Comparison of ENCODE assay signal across 29 cellular contexts in the genomic region with DNA sequence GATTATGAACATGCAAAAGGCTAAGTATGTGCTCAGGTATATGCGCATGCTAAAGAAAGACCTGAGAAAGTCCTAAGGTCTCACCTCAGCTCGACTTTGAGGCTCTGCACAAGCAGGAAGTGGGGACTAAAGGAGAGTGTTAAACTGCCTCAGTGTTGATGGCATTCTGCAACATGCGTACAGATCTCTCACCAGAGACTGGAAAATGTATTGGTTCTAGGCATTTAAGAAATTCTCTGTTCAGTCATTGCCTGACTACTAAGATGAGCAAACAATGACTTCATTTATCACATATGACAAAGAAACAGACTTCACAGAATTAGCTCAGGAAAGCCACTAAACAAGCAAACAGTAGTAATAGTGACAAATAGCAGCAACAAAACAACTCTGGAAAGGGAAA.
"Had no signal": no experiment of that assay in that cellular context is flagged by ENCODE, and none has a peak within 500 bp of the region (broad histone marks: within the 10 kb centered on the region; RNA-seq: fewer than 3 reads in every experiment).

No MANE protein-coding gene starts in this region.

- ATAC-seq: activated CD8-positive, alpha-beta T cell treated with anti-CD3 and anti-CD28 coated beads, Interleukin-2, amount 10 ng/mL, durations not matched to agents 7 days and 5 days; activated naive CD4-positive, alpha-beta T cell treated with anti-CD3 and anti-CD28 coated beads, Interleukin-2, amount 50 U/mL, for 72 hours; activated naive CD8-positive, alpha-beta T cell treated with anti-CD3 and anti-CD28 coated beads, Interleukin-2, amount 50 U/mL, for 24 hours; body of pancreas; SK-N-SH treated with all-trans-retinoic acid at 6 μM for 48 hours; WTC11 had no signal

- H3K9me3 ChIP-seq: ascending aorta, SJSA1 had no signal

- H3K36me3 ChIP-seq: ascending aorta, SJSA1 had no signal

- H3K4me3 ChIP-seq: ascending aorta, body of pancreas, SJSA1 had no signal

- DNase-seq: activated CD4-positive, alpha-beta T cell treated with anti-CD3 and anti-CD28 coated beads for 48 hours; activated CD4-positive, alpha-beta T cell treated with anti-CD3 and anti-CD28 coated beads, Interleukin-2, amount 50 U/mL, for 4 hours; activated CD4-positive, CD25-positive, alpha-beta regulatory T cell treated with anti-CD3 and anti-CD28 coated beads, Interleukin-2, amount 50 U/mL, for 72 hours; activated CD8-positive, alpha-beta memory T cell treated with anti-CD3 and anti-CD28 coated beads, Interleukin-2, amount 50 U/mL, for 48 hours; activated CD8-positive, alpha-beta T cell treated with anti-CD3 and anti-CD28 coated beads, Interleukin-2, amount 10 ng/mL, durations not matched to agents 7 days and 5 days; activated effector memory CD4-positive, alpha-beta T cell treated with anti-CD3 and anti-CD28 coated beads, Interleukin-2, amount 50 U/mL, for 16 hours; activated naive CD4-positive, alpha-beta T cell treated with Interleukin-2 at 50 U/mL for 16 hours; activated naive CD8-positive, alpha-beta T cell treated with anti-CD3 and anti-CD28 coated beads, Interleukin-2, amount 50 U/mL, for 24 hours; activated T-cell treated with anti-CD3 and anti-CD28 coated beads, Interleukin-2, amount 50 U/mL, for 1 hour; amniotic stem cell; body of pancreas; cortex of kidney; MM.1S; NCI-H1105; NCI-H1436; NCI-H1694 treated with DMSO at 0.1 percent for 48 hours; NCI-H2029 treated with DMSO at 0.1 percent for 48 hours; NCI-H510A treated with DMSO at 0.1 percent for 48 hours; NCI-H69; NK-92 treated with Interleukin-12 subunit alpha and Interleukin-12 subunit beta, amount 100 ng/mL, for 24 hours; OCI-M1; SHP77 had no signal

- H3K27ac ChIP-seq: ascending aorta, body of pancreas, SJSA1 had no signal

- FAIRE-seq: bronchial epithelial cell, RCC 7860 had no signal

- H3K27me3 ChIP-seq: ascending aorta, body of pancreas, SJSA1 had no signal

- H3K4me1 ChIP-seq: ascending aorta, body of pancreas, SJSA1 had no signal
